25 cellular contexts compared by ENCODE assay signal in genomic region chr11:130525307-130525706, GRCh38.
"Had no signal": no experiment of that assay in that cellular context is flagged by ENCODE, and none has a peak within 500 bp of the region (broad histone marks: within the 10 kb centered on the region; RNA-seq: fewer than 3 reads in every experiment).

No MANE protein-coding gene starts in this region.

- H3K27ac Mint-ChIP-seq: activated CD4-positive, alpha-beta memory T cell treated with anti-CD3 and anti-CD28 coated beads, Interleukin-2, amount 10 ng/mL, durations not matched to agents 7 days and 5 days; activated CD4-positive, alpha-beta T cell treated with anti-CD3 and anti-CD28 coated beads, Interleukin-2, amount 10 ng/mL, durations not matched to agents 24 days and 14 days; activated naive CD4-positive, alpha-beta T cell treated with anti-CD3 and anti-CD28 coated beads for 36 hours; activated naive CD8-positive, alpha-beta T cell; activated T-helper 17 cell treated with anti-CD3 and anti-CD28 coated beads, Interleukin-2, amount 50 U/mL, for 72 hours; brain; T-helper 17 cell; WTC11 had no signal

- H3K27me3 Mint-ChIP-seq: activated naive CD8-positive, alpha-beta T cell had no signal

- H3K4me3 Mint-ChIP-seq: activated CD4-positive, alpha-beta memory T cell treated with anti-CD3 and anti-CD28 coated beads, Interleukin-2, amount 10 ng/mL, durations not matched to agents 7 days and 5 days; activated CD4-positive, alpha-beta T cell treated with anti-CD3 and anti-CD28 coated beads, Interleukin-2, amount 10 ng/mL, durations not matched to agents 24 days and 14 days; activated naive CD4-positive, alpha-beta T cell treated with anti-CD3 and anti-CD28 coated beads for 36 hours; activated naive CD8-positive, alpha-beta T cell; activated T-helper 17 cell treated with anti-CD3 and anti-CD28 coated beads, Interleukin-2, amount 50 U/mL, for 72 hours; brain; T-helper 17 cell; WTC11 had no signal

- H3K36me3 Mint-ChIP-seq: activated naive CD8-positive, alpha-beta T cell; brain; WTC11 had no signal

- H3K4me1 Mint-ChIP-seq: activated CD4-positive, alpha-beta memory T cell treated with anti-CD3 and anti-CD28 coated beads, Interleukin-2, amount 10 ng/mL, durations not matched to agents 7 days and 5 days; activated CD4-positive, alpha-beta T cell treated with anti-CD3 and anti-CD28 coated beads, Interleukin-2, amount 10 ng/mL, durations not matched to agents 24 days and 14 days; activated T-helper 17 cell treated with anti-CD3 and anti-CD28 coated beads, Interleukin-2, amount 50 U/mL, for 72 hours had no signal

- DNase-seq: activated CD4-positive, alpha-beta memory T cell treated with anti-CD3 and anti-CD28 coated beads, Interleukin-2, amount 10 ng/mL, durations not matched to agents 7 days and 5 days; activated CD4-positive, alpha-beta T cell treated with anti-CD3 and anti-CD28 coated beads for 1 hour; activated CD4-positive, alpha-beta T cell treated with anti-CD3 and anti-CD28 coated beads, Interleukin-2, amount 10 ng/mL, durations not matched to agents 24 days and 14 days; activated gamma-delta T cell; activated naive CD4-positive, alpha-beta T cell treated with anti-CD3 and anti-CD28 coated beads for 36 hours; activated T-cell treated with anti-CD3 and anti-CD28 coated beads for 4 hours; activated T-cell treated with anti-CD3 and anti-CD28 coated beads, Interleukin-2, amount 50 U/mL, for 48 hours; amygdala; Karpas-422; NCI-H1105 treated with DMSO at 0.1 percent for 48 hours; NCI-H146; NCI-H187 treated with DMSO at 0.1 percent for 48 hours; NCI-H2081 treated with DMSO at 0.1 percent for 48 hours; NCI-H446; NCI-H524; PC-3; SIG-M5; T-helper 17 cell; T-helper 9 cell had no signal

- H3K9me3 Mint-ChIP-seq: activated CD4-positive, alpha-beta memory T cell treated with anti-CD3 and anti-CD28 coated beads, Interleukin-2, amount 10 ng/mL, durations not matched to agents 7 days and 5 days; activated CD4-positive, alpha-beta T cell treated with anti-CD3 and anti-CD28 coated beads, Interleukin-2, amount 10 ng/mL, durations not matched to agents 24 days and 14 days; activated naive CD4-positive, alpha-beta T cell treated with anti-CD3 and anti-CD28 coated beads for 36 hours; activated T-helper 17 cell treated with anti-CD3 and anti-CD28 coated beads, Interleukin-2, amount 50 U/mL, for 72 hours; brain; WTC11 had no signal

- FAIRE-seq: astrocyte, RCC 7860 had no signal

- ATAC-seq: activated T-helper 17 cell treated with anti-CD3 and anti-CD28 coated beads, Interleukin-2, amount 50 U/mL, for 72 hours; PC-3; T-helper 17 cell; WTC11 had no signal
